Comparison of ENCODE assay signal across 8 cellular contexts in the genomic region with DNA sequence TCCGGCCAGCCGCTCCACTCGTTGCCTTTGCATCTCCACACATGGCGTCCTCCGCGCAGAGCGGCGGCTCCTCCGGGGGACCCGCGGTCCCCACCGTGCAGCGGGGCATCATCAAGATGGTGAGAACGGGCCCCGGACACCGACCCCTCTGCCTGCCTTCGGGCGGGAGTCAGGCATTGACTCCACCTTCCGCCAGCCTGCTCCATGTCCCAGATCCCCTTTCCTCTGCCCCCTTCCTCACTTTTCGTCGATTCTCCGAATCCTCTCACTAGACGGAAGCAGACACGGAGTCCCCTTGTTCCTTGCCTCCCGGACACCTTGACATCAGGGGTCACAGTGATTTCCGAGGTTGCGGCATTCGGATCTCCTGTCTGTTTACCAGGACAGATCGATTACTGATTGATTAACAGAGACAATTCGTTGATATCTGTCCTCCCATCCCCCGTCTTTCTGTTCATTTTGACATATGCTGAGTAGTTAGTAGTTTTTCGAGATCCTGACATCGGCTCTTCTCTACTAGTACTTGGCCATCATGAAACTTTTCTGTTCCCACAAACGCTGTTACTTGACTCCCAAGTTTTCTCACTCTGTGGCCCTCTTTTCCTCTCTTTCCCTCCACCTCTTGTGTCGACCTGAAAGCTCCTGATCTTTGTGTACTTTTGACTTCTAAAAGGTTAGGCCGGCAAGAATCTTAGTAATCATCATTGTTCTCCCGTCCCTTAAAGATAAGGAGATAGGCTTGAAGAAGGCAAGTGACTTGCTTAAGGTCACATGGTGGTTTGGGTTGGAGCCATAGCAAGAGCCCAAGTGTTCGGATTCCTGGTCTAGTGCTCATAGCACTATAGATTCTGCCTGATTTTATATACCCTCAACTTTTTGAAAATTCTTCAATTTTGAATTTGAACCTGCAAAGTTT. TPM values are rescaled to one million over a fixed set of nuclear protein-coding genes. Genes with fewer than 3 reads are reported as not detected.
A peak's percentile ranks its signal among the peaks of the same experiment; 100 is the strongest.
DNase-seq lines count a peak whose midpoint lies in the region; ATAC-seq and TF ChIP-seq lines count a peak whose summit lies in the region.

No MANE protein-coding gene starts in this region.

- H3K9me3 Mint-ChIP-seq in activated CD8-positive, alpha-beta T cell treated with anti-CD3 and anti-CD28 coated beads, Interleukin-2, amount 10 ng/mL, durations not matched to agents 7 days and 5 days (ENCODE audit: insufficient read depth): no peaks in the 10 kb centered on the region
- H3K9me3 Mint-ChIP-seq in stimulated activated memory B cell treated with anti-CD40 and anti-IgM and Interleukin-4, amounts not matched to agents 10 μg/mL and 1 μg/mL and 100 μg/mL, for 72 hours: no peaks in the 10 kb centered on the region

- POLR2A ChIA-PET in A673 (lab: Charles Lee; ENCODE audit: low non-redundant PET) (no interaction called here), GM10248 (lab: Yijun Ruan, JAX) (interaction anchor here (1.3 kb wide), 1 partner anchor 26 kb away, joined by 3 read pairs; no protein-coding TSS in a partner anchor)
- POLR2A ChIA-PET in activated CD8-positive, alpha-beta T cell treated with anti-CD3 and anti-CD28 coated beads, Interleukin-2, amount 10 ng/mL, durations not matched to agents 7 days and 5 days (lab: Charles Lee): no interaction called here

- H3K4me3 ChIP-seq in A673 (ENCODE audit: low read depth, low read length, poor library complexity, severe bottlenecking): peak overlapping the region; percentile 71
- peak overlapping the region; percentile 63 for H3K4me3 ChIP-seq in hepatocyte

- peaks cover 32% of the 10 kb centered on the region for H3K36me3 Mint-ChIP-seq in activated CD8-positive, alpha-beta T cell treated with anti-CD3 and anti-CD28 coated beads, Interleukin-2, amount 10 ng/mL, durations not matched to agents 7 days and 5 days (ENCODE audit: low read depth)
- H3K36me3 Mint-ChIP-seq in stimulated activated memory B cell treated with anti-CD40 and anti-IgM and Interleukin-4, amounts not matched to agents 10 μg/mL and 1 μg/mL and 100 μg/mL, for 72 hours: peaks cover 15% of the 10 kb centered on the region

- peaks cover under 1% of the 10 kb centered on the region for H3K27me3 Mint-ChIP-seq in activated CD8-positive, alpha-beta T cell treated with anti-CD3 and anti-CD28 coated beads, Interleukin-2, amount 10 ng/mL, durations not matched to agents 7 days and 5 days (ENCODE audit: low read depth)
- no peaks in the 10 kb centered on the region for H3K27me3 Mint-ChIP-seq in stimulated activated memory B cell treated with anti-CD40 and anti-IgM and Interleukin-4, amounts not matched to agents 10 μg/mL and 1 μg/mL and 100 μg/mL, for 72 hours

- peak; percentile 17 for DNase-seq in A673 (ENCODE audit: low spot score)
- no peak for DNase-seq in activated CD8-positive, alpha-beta T cell treated with anti-CD3 and anti-CD28 coated beads, Interleukin-2, amount 10 ng/mL, durations not matched to agents 7 days and 5 days
- no peak for DNase-seq in hepatocyte (ENCODE audit: low spot score)
- DNase-seq in GM10248 (ENCODE audit: extremely low spot score): no peak
- no peak for DNase-seq in stimulated activated CD4-positive, alpha-beta T cell treated with anti-CD3 and anti-CD28 coated beads, Interleukin-4, amount 100 ng/mL, for 24 hours

- H3K4me1 ChIP-seq in A673 (ENCODE audit: insufficient read depth, low read length, poor library complexity, severe bottlenecking) (peaks cover 17% of the 10 kb centered on the region), hepatocyte (ENCODE audit: insufficient read depth) (peaks cover 33% of the 10 kb centered on the region)

- H3K27ac Mint-ChIP-seq in activated CD8-positive, alpha-beta T cell treated with anti-CD3 and anti-CD28 coated beads, Interleukin-2, amount 10 ng/mL, durations not matched to agents 7 days and 5 days: peak overlapping the region; percentile 95
- H3K27ac Mint-ChIP-seq in stimulated activated memory B cell treated with anti-CD40 and anti-IgM and Interleukin-4, amounts not matched to agents 10 μg/mL and 1 μg/mL and 100 μg/mL, for 72 hours: no peak overlapping the region

- H3K9me3 ChIP-seq in A673 (ENCODE audit: low read depth, low read length, poor library complexity, severe bottlenecking) (no peaks in the 10 kb centered on the region), hepatocyte (ENCODE audit: low read depth) (no peaks in the 10 kb centered on the region)

- TSS peak; percentile 47 for BruUV-seq in A673 (replicated peaks; lab: Mats Ljungman, UMichigan)

- H3K4me1 Mint-ChIP-seq in activated CD8-positive, alpha-beta T cell treated with anti-CD3 and anti-CD28 coated beads, Interleukin-2, amount 10 ng/mL, durations not matched to agents 7 days and 5 days (ENCODE audit: low read depth): peaks cover 49% of the 10 kb centered on the region
- peaks cover 46% of the 10 kb centered on the region for H3K4me1 Mint-ChIP-seq in stimulated activated memory B cell treated with anti-CD40 and anti-IgM and Interleukin-4, amounts not matched to agents 10 μg/mL and 1 μg/mL and 100 μg/mL, for 72 hours

- 3% methylated on average over 38 of the region's 38 CpGs for WGBS in hepatocyte (ENCODE audit: low lambda C conversion rate, missing lambda C conversion rate)

- no peak overlapping the region for H3K4me3 Mint-ChIP-seq in activated CD8-positive, alpha-beta T cell treated with anti-CD3 and anti-CD28 coated beads, Interleukin-2, amount 10 ng/mL, durations not matched to agents 7 days and 5 days
- peak overlapping the region; percentile 95 for H3K4me3 Mint-ChIP-seq in stimulated activated memory B cell treated with anti-CD40 and anti-IgM and Interleukin-4, amounts not matched to agents 10 μg/mL and 1 μg/mL and 100 μg/mL, for 72 hours

- H3K27ac ChIP-seq in A673 (ENCODE audit: low read depth, low read length, poor library complexity, severe bottlenecking): peak overlapping the region; percentile 90
- peak overlapping the region; percentile 88 for H3K27ac ChIP-seq in hepatocyte

- peaks cover 46% of the 10 kb centered on the region for H4K20me1 ChIP-seq in hepatocyte (ENCODE audit: insufficient read depth, poor library complexity, severe bottlenecking)

- CTCF ChIA-PET in A673 (lab: Charles Lee): no interaction called here
- CTCF ChIA-PET in activated CD8-positive, alpha-beta T cell treated with anti-CD3 and anti-CD28 coated beads, Interleukin-2, amount 10 ng/mL, durations not matched to agents 7 days and 5 days (lab: Charles Lee): interaction anchor here (0.7 to 1.3 kb wide), 2 partner anchors 26 to 55 kb away, joined by 3 read pairs; no protein-coding TSS in a partner anchor
- CTCF ChIA-PET in GM10248 (lab: Yijun Ruan, JAX): interaction anchor here (2.7 kb wide), 1 partner anchor 14 kb away, joined by 13 read pairs; no protein-coding TSS in a partner anchor

- H3K4me2 ChIP-seq in hepatocyte: peak overlapping the region; percentile 75

- intact Hi-C loops in A673 (cut with micrococcal nuclease; ENCODE audit: unreplicated experiment): no loop called here

- H3K79me2 ChIP-seq in hepatocyte: peaks cover 53% of the 10 kb centered on the region

- peak overlapping the region; percentile 17 for H2AFZ ChIP-seq in hepatocyte

- H3K36me3 ChIP-seq in A673 (ENCODE audit: insufficient read depth, low read length, poor library complexity, severe bottlenecking) (no peaks in the 10 kb centered on the region), hepatocyte (replicated peaks; ENCODE audit: insufficient read depth, low read depth) (no peaks in the 10 kb centered on the region)

- H3K27me3 ChIP-seq in A673 (replicated peaks; ENCODE audit: insufficient read depth, low read depth, low read length, poor library complexity): no peaks in the 10 kb centered on the region
- H3K27me3 ChIP-seq in hepatocyte: no peaks in the 10 kb centered on the region

- H3K9me2 ChIP-seq in hepatocyte (replicated peaks; ENCODE audit: insufficient read depth): no peaks in the 10 kb centered on the region

- ATAC-seq in GM18868 (IDR thresholded peaks at IDR 0.05; ENCODE audit: unreplicated experiment) (peak; percentile 7), HG03432 (IDR thresholded peaks at IDR 0.05; ENCODE audit: unreplicated experiment) (peak; percentile 22)
- ATAC-seq in activated CD8-positive, alpha-beta T cell treated with anti-CD3 and anti-CD28 coated beads, Interleukin-2, amount 10 ng/mL, durations not matched to agents 7 days and 5 days: peak; percentile 43
- peak; percentile 52 for ATAC-seq in stimulated activated memory B cell treated with anti-CD40 and anti-IgM and Interleukin-4, amounts not matched to agents 10 μg/mL and 1 μg/mL and 100 μg/mL, for 72 hours

- TF ChIP-seq CTCF in A673 (conservative IDR thresholded peaks at IDR 0.05; ENCODE audit: low read depth, low read length): no peak
- no peak for TF ChIP-seq CTCF in hepatocyte (IDR thresholded peaks at IDR 0.05; ENCODE audit: poor library complexity)
- TF ChIP-seq CTCF in GM10248 (IDR thresholded peaks at IDR 0.05; ENCODE audit: control extremely low read depth, extremely low read depth, low read depth, missing control alignments): no peak

RNA-seq across cellular contexts. Expression of gene SND1, which starts 0.6 kb away (rescaled TPM):
- total RNA-seq in A673 (2021) (177 and 180 TPM in 2 replicates), hepatocyte (200 and 205 TPM in 2 replicates)
- 100 to 1,000 TPM; 169 to 174 TPM for total RNA-seq in activated CD8-positive, alpha-beta T cell treated with anti-CD3 and anti-CD28 coated beads, Interleukin-2, amount 10 ng/mL, durations not matched to agents 7 days and 5 days
- polyA plus RNA-seq in hepatocyte: 130 and 141 TPM in 2 replicates

RNA-seq across cellular contexts. Expression of gene PAX4, which starts 34.6 kb away (rescaled TPM):
- not detected in 2 replicates for total RNA-seq in A673 (2021)
- not detected for total RNA-seq in activated CD8-positive, alpha-beta T cell treated with anti-CD3 and anti-CD28 coated beads, Interleukin-2, amount 10 ng/mL, durations not matched to agents 7 days and 5 days
- 0.24 and 0.30 TPM in 2 replicates for total RNA-seq in hepatocyte
- 0.65 and 0.66 TPM in 2 replicates for polyA plus RNA-seq in hepatocyte

RNA-seq across cellular contexts. Expression of gene FSCN3, which starts 59.1 kb away (rescaled TPM):
- 0.52 and 0.83 TPM in 2 replicates for total RNA-seq in A673 (2021)
- 1 to 10 TPM in 1 of 2 experiments, under 1 TPM in 1; 0.70 to 1.1 TPM for total RNA-seq in activated CD8-positive, alpha-beta T cell treated with anti-CD3 and anti-CD28 coated beads, Interleukin-2, amount 10 ng/mL, durations not matched to agents 7 days and 5 days
- total RNA-seq in hepatocyte: 0.96 and 1.7 TPM in 2 replicates
- not detected in 2 replicates for polyA plus RNA-seq in hepatocyte
